ENCODE assay signal across 11 cellular contexts in the genomic region with DNA sequence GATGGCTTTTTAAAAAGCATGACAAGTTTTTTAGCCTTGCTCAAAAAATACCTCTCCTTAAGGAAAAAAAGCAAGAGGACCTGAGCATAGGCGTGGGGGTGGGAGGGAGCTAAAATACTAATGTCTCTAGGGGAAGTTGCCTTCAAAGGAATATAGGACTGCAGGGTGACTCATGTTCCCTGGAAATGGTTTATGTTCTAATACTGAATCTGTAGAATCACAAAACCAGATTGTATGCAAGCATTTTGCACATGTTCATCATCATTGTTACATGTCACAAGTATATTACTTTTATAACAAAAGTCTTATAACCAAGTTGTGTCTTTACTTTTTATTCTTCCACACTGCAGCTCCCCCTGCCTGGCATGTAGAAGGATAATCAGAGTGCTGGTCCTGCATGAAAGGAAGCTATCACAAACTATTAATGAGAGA. TPM values are rescaled to one million over a fixed set of nuclear protein-coding genes. Genes with fewer than 3 reads are reported as not detected.
DNase-seq lines count a peak whose midpoint lies in the region; ATAC-seq and TF ChIP-seq lines count a peak whose summit lies in the region.
"Had no signal": no experiment of that assay in that cellular context is flagged by ENCODE, and none has a peak within 500 bp of the region (broad histone marks: within the 10 kb centered on the region; RNA-seq: fewer than 3 reads in every experiment).

No MANE protein-coding gene starts in this region.

- CTCF ChIA-PET in CD4-positive, alpha-beta memory T cell (lab: Charles Lee; ENCODE audit: partially characterized antibody): interaction anchor here (0.8 to 1.7 kb wide), 2 partner anchors 15 to 299 kb away, joined by 3 read pairs; no protein-coding TSS in a partner anchor

- DNase-seq in HCEC 1CT: peak; percentile 86
- peak in 1 of 2 donors; percentile 30 for DNase-seq in foreskin keratinocyte
- no peak for DNase-seq in stimulated activated effector memory CD8-positive, alpha-beta T cell treated with anti-CD3 and anti-CD28 coated beads, Interleukin-12 subunit alpha, Interleukin-12 subunit beta, amount 100 ng/mL, for 72 hours (ENCODE audit: low spot score in 2 of 2)
- DNase-seq in CD4-positive, alpha-beta memory T cell: no peak
- DNase-seq in activated T-cell treated with anti-CD3 and anti-CD28 coated beads, Interleukin-2, amount 50 U/mL, for 1 hour: no peak
- DNase-seq: NCI-H1436 treated with DMSO at 0.1 percent for 48 hours, SJCRH30 had no signal

- H3K27ac Mint-ChIP-seq in stimulated activated effector memory CD8-positive, alpha-beta T cell treated with anti-CD3 and anti-CD28 coated beads, Interleukin-12 subunit alpha, Interleukin-12 subunit beta, amount 100 ng/mL, for 72 hours: no peak overlapping the region
- no peak overlapping the region for H3K27ac Mint-ChIP-seq in CD4-positive, alpha-beta memory T cell
- H3K27ac Mint-ChIP-seq: stimulated activated naive CD8-positive, alpha-beta T cell treated with anti-CD3 and anti-CD28 coated beads, Interleukin-15, Interleukin-2, amounts not matched to agents 100 ng/mL and 50 ng/mL, for 24 hours had no signal

- no peaks in the 10 kb centered on the region for H3K36me3 Mint-ChIP-seq in stimulated activated effector memory CD8-positive, alpha-beta T cell treated with anti-CD3 and anti-CD28 coated beads, Interleukin-12 subunit alpha, Interleukin-12 subunit beta, amount 100 ng/mL, for 72 hours
- no peaks in the 10 kb centered on the region for H3K36me3 Mint-ChIP-seq in CD4-positive, alpha-beta memory T cell

- no peak overlapping the region for H3K27ac ChIP-seq in foreskin keratinocyte
- no peak overlapping the region for H3K27ac ChIP-seq in CD4-positive, alpha-beta memory T cell (ENCODE audit: low read depth, low read length)
- H3K27ac ChIP-seq: SJCRH30 had no signal

- peaks cover 3 to 9% of the 10 kb centered on the region in 2 donors for H3K27me3 Mint-ChIP-seq in CD4-positive, alpha-beta memory T cell
- H3K27me3 Mint-ChIP-seq: stimulated activated naive CD8-positive, alpha-beta T cell treated with anti-CD3 and anti-CD28 coated beads, Interleukin-15, Interleukin-2, amounts not matched to agents 100 ng/mL and 50 ng/mL, for 24 hours had no signal

- peak; percentile 84 for ATAC-seq in SK-N-SH treated with all-trans-retinoic acid at 6 μM for 48 hours
- ATAC-seq in foreskin keratinocyte: peak; percentile 85
- ATAC-seq in stimulated activated effector memory CD8-positive, alpha-beta T cell treated with anti-CD3 and anti-CD28 coated beads, Interleukin-12 subunit alpha, Interleukin-12 subunit beta, amount 100 ng/mL, for 72 hours: peak; percentile 16
- ATAC-seq in HG03521 (IDR thresholded peaks at IDR 0.05; ENCODE audit: unreplicated experiment): no peak

- no peaks in the 10 kb centered on the region for H3K9me3 ChIP-seq in CD4-positive, alpha-beta memory T cell (ENCODE audit: control insufficient read depth in 1 of 2, low read length in 2 of 2)
- H3K9me3 ChIP-seq: SJCRH30 had no signal

- no peaks in the 10 kb centered on the region for H3K27me3 ChIP-seq in foreskin keratinocyte
- no peaks in the 10 kb centered on the region for H3K27me3 ChIP-seq in CD4-positive, alpha-beta memory T cell (ENCODE audit: insufficient read depth, low read length)
- H3K27me3 ChIP-seq: SJCRH30 had no signal

- POLR2A ChIA-PET in CD4-positive, alpha-beta memory T cell (lab: Charles Lee; ENCODE audit: partially characterized antibody): no interaction called here

- intact Hi-C loops in CD4-positive, alpha-beta memory T cell (cut with micrococcal nuclease): no loop called here

- no peaks in the 10 kb centered on the region for H3K4me1 Mint-ChIP-seq in stimulated activated effector memory CD8-positive, alpha-beta T cell treated with anti-CD3 and anti-CD28 coated beads, Interleukin-12 subunit alpha, Interleukin-12 subunit beta, amount 100 ng/mL, for 72 hours
- no peaks in the 10 kb centered on the region for H3K4me1 Mint-ChIP-seq in CD4-positive, alpha-beta memory T cell

- no peaks in the 10 kb centered on the region for H3K9me3 Mint-ChIP-seq in stimulated activated effector memory CD8-positive, alpha-beta T cell treated with anti-CD3 and anti-CD28 coated beads, Interleukin-12 subunit alpha, Interleukin-12 subunit beta, amount 100 ng/mL, for 72 hours
- no peaks in the 10 kb centered on the region for H3K9me3 Mint-ChIP-seq in CD4-positive, alpha-beta memory T cell
- H3K9me3 Mint-ChIP-seq: stimulated activated naive CD8-positive, alpha-beta T cell treated with anti-CD3 and anti-CD28 coated beads, Interleukin-15, Interleukin-2, amounts not matched to agents 100 ng/mL and 50 ng/mL, for 24 hours had no signal

- H3K4me3 Mint-ChIP-seq in stimulated activated effector memory CD8-positive, alpha-beta T cell treated with anti-CD3 and anti-CD28 coated beads, Interleukin-12 subunit alpha, Interleukin-12 subunit beta, amount 100 ng/mL, for 72 hours: no peak overlapping the region
- H3K4me3 Mint-ChIP-seq in CD4-positive, alpha-beta memory T cell: no peak overlapping the region
- H3K4me3 Mint-ChIP-seq: stimulated activated naive CD8-positive, alpha-beta T cell treated with anti-CD3 and anti-CD28 coated beads, Interleukin-15, Interleukin-2, amounts not matched to agents 100 ng/mL and 50 ng/mL, for 24 hours had no signal

- no peak overlapping the region for H3K4me3 ChIP-seq in CD4-positive, alpha-beta memory T cell (ENCODE audit: low read length in 2 of 2)
- H3K4me3 ChIP-seq: SJCRH30, skin epidermis had no signal

- peaks cover 6% of the 10 kb centered on the region for H3K4me1 ChIP-seq in foreskin keratinocyte
- no peaks in the 10 kb centered on the region for H3K4me1 ChIP-seq in CD4-positive, alpha-beta memory T cell (ENCODE audit: insufficient read depth, low read length)

- H3K36me3 ChIP-seq in CD4-positive, alpha-beta memory T cell (ENCODE audit: insufficient read depth, low read length): no peaks in the 10 kb centered on the region
- H3K36me3 ChIP-seq: SJCRH30 had no signal

- peak; percentile 52 for TF ChIP-seq CTCF in foreskin keratinocyte (conservative IDR thresholded peaks at IDR 0.05)

TF ChIP-seq in SK-N-SH treated with all-trans-retinoic acid at 6 μM for 48 hours, 23 proteins besides CTCF, POLR2A, EP300 and RAD21:
- TF ChIP-seq ZNF8 (CRISPR knock-in tag; IDR thresholded peaks at IDR 0.05) (no peak), SNAI2 (CRISPR knock-in tag; IDR thresholded peaks at IDR 0.05) (no peak), BACH2 (CRISPR knock-in tag; IDR thresholded peaks at IDR 0.05; ENCODE audit: borderline replicate concordance) (no peak)

RNA-seq across cellular contexts. Expression of a gene that starts 36.6 kb away (rescaled TPM):
- total RNA-seq in foreskin keratinocyte: 0.60 and 0.99 TPM in 2 replicates
- polyA plus RNA-seq in foreskin keratinocyte: 0.12 and 0.13 TPM in 2 replicates
- 1 to 10 TPM; 2.1 to 2.3 TPM for total RNA-seq in CD4-positive, alpha-beta memory T cell
- polyA plus RNA-seq in CD4-positive, alpha-beta memory T cell: under 1 TPM; 0.24 to 0.45 TPM

RNA-seq across cellular contexts. Expression of a gene that starts 55.6 kb away (rescaled TPM):
- total RNA-seq in foreskin keratinocyte: 25.9 and 26.7 TPM in 2 replicates
- polyA plus RNA-seq in foreskin keratinocyte: 18.6 and 19.2 TPM in 2 replicates
- 10 to 100 TPM; 52.2 to 52.4 TPM for total RNA-seq in CD4-positive, alpha-beta memory T cell
- 1 to 10 TPM; 4.0 to 4.9 TPM for polyA plus RNA-seq in CD4-positive, alpha-beta memory T cell

RNA-seq across cellular contexts. Expression of a gene that starts 55.7 kb away (rescaled TPM):
- total RNA-seq in foreskin keratinocyte: 45.4 and 47.0 TPM in 2 replicates
- polyA plus RNA-seq in foreskin keratinocyte: 26.0 and 30.3 TPM in 2 replicates
- 10 to 100 TPM; 29.9 to 31.9 TPM for total RNA-seq in CD4-positive, alpha-beta memory T cell
- 10 to 100 TPM; 62.0 to 80.8 TPM for polyA plus RNA-seq in CD4-positive, alpha-beta memory T cell
